Comparison of ENCODE assay signal across 1 cellular context in genomic region chr4:60450054-60450453, GRCh38.
TF ChIP-seq lines count a peak whose summit lies in the region.

No MANE protein-coding gene starts in this region.

TF ChIP-seq in GM23338, 12 proteins besides CTCF, POLR2A, EP300 and RAD21 (continued from another document):
- TF ChIP-seq, protein P1, sequence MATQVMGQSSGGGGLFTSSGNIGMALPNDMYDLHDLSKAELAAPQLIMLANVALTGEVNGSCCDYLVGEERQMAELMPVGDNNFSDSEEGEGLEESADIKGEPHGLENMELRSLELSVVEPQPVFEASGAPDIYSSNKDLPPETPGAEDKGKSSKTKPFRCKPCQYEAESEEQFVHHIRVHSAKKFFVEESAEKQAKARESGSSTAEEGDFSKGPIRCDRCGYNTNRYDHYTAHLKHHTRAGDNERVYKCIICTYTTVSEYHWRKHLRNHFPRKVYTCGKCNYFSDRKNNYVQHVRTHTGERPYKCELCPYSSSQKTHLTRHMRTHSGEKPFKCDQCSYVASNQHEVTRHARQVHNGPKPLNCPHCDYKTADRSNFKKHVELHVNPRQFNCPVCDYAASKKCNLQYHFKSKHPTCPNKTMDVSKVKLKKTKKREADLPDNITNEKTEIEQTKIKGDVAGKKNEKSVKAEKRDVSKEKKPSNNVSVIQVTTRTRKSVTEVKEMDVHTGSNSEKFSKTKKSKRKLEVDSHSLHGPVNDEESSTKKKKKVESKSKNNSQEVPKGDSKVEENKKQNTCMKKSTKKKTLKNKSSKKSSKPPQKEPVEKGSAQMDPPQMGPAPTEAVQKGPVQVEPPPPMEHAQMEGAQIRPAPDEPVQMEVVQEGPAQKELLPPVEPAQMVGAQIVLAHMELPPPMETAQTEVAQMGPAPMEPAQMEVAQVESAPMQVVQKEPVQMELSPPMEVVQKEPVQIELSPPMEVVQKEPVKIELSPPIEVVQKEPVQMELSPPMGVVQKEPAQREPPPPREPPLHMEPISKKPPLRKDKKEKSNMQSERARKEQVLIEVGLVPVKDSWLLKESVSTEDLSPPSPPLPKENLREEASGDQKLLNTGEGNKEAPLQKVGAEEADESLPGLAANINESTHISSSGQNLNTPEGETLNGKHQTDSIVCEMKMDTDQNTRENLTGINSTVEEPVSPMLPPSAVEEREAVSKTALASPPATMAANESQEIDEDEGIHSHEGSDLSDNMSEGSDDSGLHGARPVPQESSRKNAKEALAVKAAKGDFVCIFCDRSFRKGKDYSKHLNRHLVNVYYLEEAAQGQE (IDR thresholded peaks at IDR 0.05; ENCODE audit: unreplicated experiment): no peak
- no peak for TF ChIP-seq POLR2AphosphoS5 (IDR thresholded peaks at IDR 0.05; ENCODE audit: low read depth)
- TF ChIP-seq NANOG (IDR thresholded peaks at IDR 0.05; ENCODE audit: borderline replicate concordance): no peak
- TF ChIP-seq ETS1 (IDR thresholded peaks at IDR 0.05): no peak
- no peak for TF ChIP-seq EZH2 (IDR thresholded peaks at IDR 0.05; ENCODE audit: low read depth, unreplicated experiment)
